Comparison of ENCODE assay signal across 11 cellular contexts in genomic region chr3:161171639-161172552, GRCh38. TPM values are rescaled to one million over a fixed set of nuclear protein-coding genes. Genes with fewer than 3 reads are reported as not detected.
A peak's percentile ranks its signal among the peaks of the same experiment; 100 is the strongest.
DNase-seq lines count a peak whose midpoint lies in the region; ATAC-seq and TF ChIP-seq lines count a peak whose summit lies in the region.
"Had no signal": no experiment of that assay in that cellular context is flagged by ENCODE, and none has a peak within 500 bp of the region (broad histone marks: within the 10 kb centered on the region; RNA-seq: fewer than 3 reads in every experiment).

No MANE protein-coding gene starts in this region.

- intact Hi-C loops in CD8-positive, alpha-beta T cell (cut with DNase I, micrococcal nuclease): no loop called here

- in situ Hi-C loops in T47D (cut with HindIII; ENCODE audit: low pct_unique_long_range_greater_than_20kb, low sequenced_read_pairs): no loop called here

- H3K4me1 Mint-ChIP-seq in CD8-positive, alpha-beta T cell (ENCODE audit: low read depth): no peaks in the 10 kb centered on the region
- no peaks in the 10 kb centered on the region for H3K4me1 Mint-ChIP-seq in nephron progenitor cell
- H3K4me1 Mint-ChIP-seq: T-cell had no signal

- DNase-seq in CD8-positive, alpha-beta T cell: no peak
- DNase-seq in M059J (ENCODE audit: low read depth) (peak; percentile 65), T47D (ENCODE audit: low read depth in 1 of 2, low spot score in 1 of 2) (peak; percentile 44 to 78), kidney epithelial cell (ENCODE audit: low read depth) (no peak), nephron progenitor cell (no peak), NCI-H1436 (lab: John Stamatoyannopoulos, UW) (no peak)
- DNase-seq in activated CD4-positive, CD25-positive, alpha-beta regulatory T cell treated with anti-CD3 and anti-CD28 coated beads, Interleukin-2, amount 50 U/mL, for 72 hours: no peak
- DNase-seq: NCI-H1092; stimulated activated naive CD4-positive, alpha-beta T cell; T-cell had no signal

- H3K4me3 Mint-ChIP-seq in CD8-positive, alpha-beta T cell: no peak overlapping the region
- H3K4me3 Mint-ChIP-seq in nephron progenitor cell: no peak overlapping the region
- H3K4me3 Mint-ChIP-seq: T-cell had no signal

- CTCF ChIA-PET in CD8-positive, alpha-beta T cell (lab: Charles Lee): no interaction called here

- no peak for ATAC-seq in CD8-positive, alpha-beta T cell
- no peak for ATAC-seq in HG03520 (IDR thresholded peaks at IDR 0.05; ENCODE audit: unreplicated experiment)
- ATAC-seq: T-cell had no signal

- TF ChIP-seq CTCF in CD8-positive, alpha-beta T cell (IDR thresholded peaks at IDR 0.05): no peak
- TF ChIP-seq CTCF in kidney epithelial cell (IDR thresholded peaks at IDR 0.05; ENCODE audit: insufficient read depth, low read length, poor library complexity, severe bottlenecking) (peak; percentile 18), nephron progenitor cell (IDR thresholded peaks at IDR 0.05) (no peak)

- no peaks in the 10 kb centered on the region for H3K36me3 ChIP-seq in CD8-positive, alpha-beta T cell (ENCODE audit: insufficient read depth, low read length)
- H3K36me3 ChIP-seq in kidney epithelial cell (ENCODE audit: control insufficient read depth, insufficient read depth, low read length): no peaks in the 10 kb centered on the region

- no peaks in the 10 kb centered on the region for H3K9me3 ChIP-seq in CD8-positive, alpha-beta T cell (ENCODE audit: low read length)

- H3K27me3 ChIP-seq in CD8-positive, alpha-beta T cell (ENCODE audit: insufficient read depth, low read length): no peaks in the 10 kb centered on the region
- no peaks in the 10 kb centered on the region for H3K27me3 ChIP-seq in kidney epithelial cell (ENCODE audit: control insufficient read depth, insufficient read depth, low read length)

- H3K27me3 Mint-ChIP-seq in CD8-positive, alpha-beta T cell (ENCODE audit: low read depth): peaks cover 2% of the 10 kb centered on the region
- H3K27me3 Mint-ChIP-seq in nephron progenitor cell (ENCODE audit: low read depth, poor library complexity): peaks cover 8% of the 10 kb centered on the region

- POLR2A ChIA-PET in CD8-positive, alpha-beta T cell (lab: Charles Lee): interaction anchor here (1.4 kb wide), 1 partner anchor 10 kb away, joined by 3 read pairs; no protein-coding TSS in a partner anchor

- no peaks in the 10 kb centered on the region for H3K9me3 Mint-ChIP-seq in CD8-positive, alpha-beta T cell
- H3K9me3 Mint-ChIP-seq in nephron progenitor cell: peaks cover 9% of the 10 kb centered on the region

- no peak overlapping the region for H3K4me3 ChIP-seq in CD8-positive, alpha-beta T cell (ENCODE audit: low read depth, low read length)
- H3K4me3 ChIP-seq in kidney epithelial cell (ENCODE audit: low read depth, low read length): no peak overlapping the region

- no peak overlapping the region for H3K27ac ChIP-seq in CD8-positive, alpha-beta T cell (ENCODE audit: low read depth, low read length)

- H3K36me3 Mint-ChIP-seq in CD8-positive, alpha-beta T cell: no peaks in the 10 kb centered on the region
- no peaks in the 10 kb centered on the region for H3K36me3 Mint-ChIP-seq in nephron progenitor cell (ENCODE audit: low read depth)
- H3K36me3 Mint-ChIP-seq: T-cell had no signal

- H3K4me1 ChIP-seq in CD8-positive, alpha-beta T cell (ENCODE audit: insufficient read depth, low read length): no peaks in the 10 kb centered on the region

- peak overlapping the region; percentile 43 for H3K27ac Mint-ChIP-seq in CD8-positive, alpha-beta T cell
- no peak overlapping the region for H3K27ac Mint-ChIP-seq in nephron progenitor cell
- H3K27ac Mint-ChIP-seq: T-cell had no signal

RNA-seq across cellular contexts. Expression of gene NMD3, which starts 49.2 kb away (rescaled TPM):
- total RNA-seq in CD8-positive, alpha-beta T cell: 10 to 100 TPM; 53.2 to 54.6 TPM
- total RNA-seq in M059J (2014; rRNA removed; shearing (Covaris generic)): 43.6 and 64.4 TPM in 2 replicates
- 53.9 and 66.0 TPM in 2 replicates for total RNA-seq in kidney epithelial cell

Comparison
In these comparisons a context has a peak if more than half of its experiments do, and no peak if none do; other contexts are left out.
1. DNase-seq: peak in M059J (single experiment) and T47D (2 of 2); none in CD8-positive, alpha-beta T cell (0 of 7), kidney epithelial cell (single experiment), nephron progenitor cell (single experiment), activated CD4-positive, CD25-positive, alpha-beta regulatory T cell treated with anti-CD3 and anti-CD28 coated beads, Interleukin-2, amount 50 U/mL, for 72 hours (single experiment) and NCI-H1436 (single experiment).